ENCODE assay signal across 1 cellular context in genomic region chr20:44447827-44448419, GRCh38.
A peak's percentile ranks its signal among the peaks of the same experiment; 100 is the strongest.
TF ChIP-seq lines count a peak whose summit lies in the region.

No MANE protein-coding gene starts in this region.

TF ChIP-seq in HepG2, 621 proteins besides CTCF, POLR2A, EP300 and RAD21 (continued from another document and continues in another):
- TF ChIP-seq ZNF784 (CRISPR knock-in tag; IDR thresholded peaks at IDR 0.05; ENCODE audit: borderline replicate concordance): no peak; the same call in 1 of the 2 replicates
- TF ChIP-seq JUND (CRISPR knock-in tag; IDR thresholded peaks at IDR 0.05): no peak
- TF ChIP-seq NR1H2 (CRISPR knock-in tag; IDR thresholded peaks at IDR 0.05; ENCODE audit: borderline replicate concordance, low read depth): no peak
- TF ChIP-seq FOXC1 (CRISPR knock-in tag; IDR thresholded peaks at IDR 0.05; ENCODE audit: borderline replicate concordance): 0 out of 2 replicates have a peak, but pooled peaks have one; percentile 36
- TF ChIP-seq ZNF251 (CRISPR knock-in tag; IDR thresholded peaks at IDR 0.05): no peak
- no peak for TF ChIP-seq ZNF136 (CRISPR knock-in tag; IDR thresholded peaks at IDR 0.05; ENCODE audit: low read depth)
- no peak for TF ChIP-seq ZNF709 (CRISPR knock-in tag; IDR thresholded peaks at IDR 0.05)
- TF ChIP-seq SALL1 (CRISPR knock-in tag; IDR thresholded peaks at IDR 0.05): no peak; the same call in 1 of the 2 replicates
- TF ChIP-seq CHD4 (IDR thresholded peaks at IDR 0.05; ENCODE audit: borderline replicate concordance, low read length): no peak
- no peak for TF ChIP-seq ZNF503 (CRISPR knock-in tag; IDR thresholded peaks at IDR 0.05)
- TF ChIP-seq ZNF83 (CRISPR knock-in tag; IDR thresholded peaks at IDR 0.05; ENCODE audit: borderline replicate concordance): no peak
- no peak for TF ChIP-seq CBX2 (IDR thresholded peaks at IDR 0.05; ENCODE audit: low read depth, low read length)
- TF ChIP-seq CBX2 (CRISPR knock-in tag; IDR thresholded peaks at IDR 0.05; ENCODE audit: low read depth): no peak
- no peak for TF ChIP-seq MAZ (IDR thresholded peaks at IDR 0.05; ENCODE audit: borderline replicate concordance, low read depth, low read length)
- TF ChIP-seq MAZ (CRISPR knock-in tag; IDR thresholded peaks at IDR 0.05; ENCODE audit: low read depth): no peak
- TF ChIP-seq ZNF451 (CRISPR knock-in tag; IDR thresholded peaks at IDR 0.05): no peak
- no peak for TF ChIP-seq ZNF329 (CRISPR knock-in tag; IDR thresholded peaks at IDR 0.05; ENCODE audit: low read depth)
- peak; percentile 90 for TF ChIP-seq NR2F6 (IDR thresholded peaks at IDR 0.05)
- TF ChIP-seq NR2F6 (CRISPR knock-in tag; IDR thresholded peaks at IDR 0.05): peak; percentile 92
- TF ChIP-seq EED (CRISPR knock-in tag; IDR thresholded peaks at IDR 0.05): peak; percentile 40; the same call in 1 of the 2 replicates
- TF ChIP-seq ZKSCAN8 (CRISPR knock-in tag; IDR thresholded peaks at IDR 0.05; ENCODE audit: borderline replicate concordance): no peak
- TF ChIP-seq ZNF280D (CRISPR knock-in tag; IDR thresholded peaks at IDR 0.05): peak; percentile 44; the same call in 1 of the 2 replicates
- TF ChIP-seq ZNF407 (CRISPR knock-in tag; IDR thresholded peaks at IDR 0.05; ENCODE audit: not compliant biosample characterization): no peak
- TF ChIP-seq ZNF766 (CRISPR knock-in tag; IDR thresholded peaks at IDR 0.05; ENCODE audit: borderline replicate concordance): no peak
- no peak for TF ChIP-seq ZNF281 (CRISPR knock-in tag; IDR thresholded peaks at IDR 0.05; ENCODE audit: borderline replicate concordance)
- no peak for TF ChIP-seq ETV6 (CRISPR knock-in tag; conservative IDR thresholded peaks at IDR 0.05)
- 0 out of 2 replicates have a peak, but pooled peaks have one; percentile 37 for TF ChIP-seq NCOR1 (IDR thresholded peaks at IDR 0.05; ENCODE audit: borderline replicate concordance, low read length)
- 0 out of 2 replicates have a peak, but pooled peaks have one; percentile 22 for TF ChIP-seq ADNP (CRISPR knock-in tag; IDR thresholded peaks at IDR 0.05)
- TF ChIP-seq SOX6 (IDR thresholded peaks at IDR 0.05): no peak
- TF ChIP-seq SOX6 (CRISPR knock-in tag; IDR thresholded peaks at IDR 0.05): no peak
- TF ChIP-seq KMT2A (CRISPR knock-in tag; IDR thresholded peaks at IDR 0.05): no peak
- 0 out of 2 replicates have a peak, but pooled peaks have one; percentile 48 for TF ChIP-seq SMAD9 (CRISPR knock-in tag; IDR thresholded peaks at IDR 0.05)
- no peak for TF ChIP-seq CREM (IDR thresholded peaks at IDR 0.05)
- TF ChIP-seq CREM (CRISPR knock-in tag; IDR thresholded peaks at IDR 0.05): no peak
- TF ChIP-seq ZNF780A (CRISPR knock-in tag; IDR thresholded peaks at IDR 0.05): no peak
- no peak for TF ChIP-seq TOE1 (CRISPR knock-in tag; IDR thresholded peaks at IDR 0.05)
- TF ChIP-seq ZNF558 (CRISPR knock-in tag; IDR thresholded peaks at IDR 0.05; ENCODE audit: borderline replicate concordance): no peak
- no peak for TF ChIP-seq FOXK2 (IDR thresholded peaks at IDR 0.05)
- TF ChIP-seq ZNF7 (CRISPR knock-in tag; IDR thresholded peaks at IDR 0.05): no peak
- TF ChIP-seq IRF2 (CRISPR knock-in tag; IDR thresholded peaks at IDR 0.05): 0 out of 2 replicates have a peak, but pooled peaks have one; percentile 62
- TF ChIP-seq TRIM24 (CRISPR knock-in tag; IDR thresholded peaks at IDR 0.05): no peak
- TF ChIP-seq ZNF580 (CRISPR knock-in tag; IDR thresholded peaks at IDR 0.05; ENCODE audit: borderline replicate concordance, low read depth): peak; percentile 27; the same call in 1 of the 2 replicates
- peak; percentile 65; the same call in 1 of the 2 replicates for TF ChIP-seq HES4 (CRISPR knock-in tag; IDR thresholded peaks at IDR 0.05; ENCODE audit: borderline replicate concordance)
- 0 out of 2 replicates have a peak, but pooled peaks have one; percentile 31 for TF ChIP-seq ZFP82 (CRISPR knock-in tag; IDR thresholded peaks at IDR 0.05; ENCODE audit: borderline replicate concordance)
- TF ChIP-seq CREBL2 (CRISPR knock-in tag; IDR thresholded peaks at IDR 0.05; ENCODE audit: borderline replicate concordance): 0 out of 2 replicates have a peak, but pooled peaks have one; percentile 29
- no peak for TF ChIP-seq NFIC (IDR thresholded peaks at IDR 0.05; ENCODE audit: low read length)
- TF ChIP-seq SRSF1 (optimal IDR thresholded peaks at IDR 0.05; ENCODE audit: low read depth, low read length): no peak
- no peak for TF ChIP-seq MLX (CRISPR knock-in tag; IDR thresholded peaks at IDR 0.05)
- TF ChIP-seq KAT7 (CRISPR knock-in tag; IDR thresholded peaks at IDR 0.05; ENCODE audit: borderline replicate concordance): no peak
- TF ChIP-seq ZNF543 (CRISPR knock-in tag; IDR thresholded peaks at IDR 0.05): 0 out of 2 replicates have a peak, but pooled peaks have one; percentile 55
- TF ChIP-seq RXRA (CRISPR knock-in tag; IDR thresholded peaks at IDR 0.05): no peak
